In genomic region chr12:44507471-44507870, GRCh38 we compare ENCODE assay signal across 18 cellular contexts.
"Had no signal": no experiment of that assay in that cellular context is flagged by ENCODE, and none has a peak within 500 bp of the region (broad histone marks: within the 10 kb centered on the region; RNA-seq: fewer than 3 reads in every experiment).

No MANE protein-coding gene starts in this region.

- H3K4me3 ChIP-seq: esophagus squamous epithelium, hepatocyte, neural progenitor cell, prostate gland, right atrium auricular region, tibial artery had no signal

- H3K27me3 ChIP-seq: brain microvascular endothelial cell, esophagus squamous epithelium, hepatocyte, neural progenitor cell, right atrium auricular region, tibial artery had no signal

- ATAC-seq: activated CD4-positive, CD25-positive, alpha-beta regulatory T cell treated with anti-CD3 and anti-CD28 coated beads, Interleukin-2, amount 50 U/mL, for 24 hours; activated CD8-positive, alpha-beta T cell treated with anti-CD3 and anti-CD28 coated beads, Interleukin-2, amount 10 ng/mL, durations not matched to agents 7 days and 5 days had no signal

- DNase-seq: activated CD4-positive, alpha-beta T cell treated with anti-CD3 and anti-CD28 coated beads, Interleukin-2, amount 10 ng/mL, durations not matched to agents 7 days and 5 days; activated CD8-positive, alpha-beta T cell treated with anti-CD3 and anti-CD28 coated beads, Interleukin-2, amount 10 ng/mL, durations not matched to agents 7 days and 5 days; activated naive CD4-positive, alpha-beta T cell treated with Interleukin-2 at 50 U/mL for 16 hours; activated naive CD8-positive, alpha-beta T cell treated with anti-CD3 and anti-CD28 coated beads, Interleukin-2, amount 10 ng/mL, durations not matched to agents 7 days and 5 days; activated T-cell treated with anti-CD3 and anti-CD28 coated beads, Interleukin-2, amount 50 U/mL, for 24 hours; amygdala; brain microvascular endothelial cell; effector memory CD4-positive, alpha-beta T cell; esophagus squamous epithelium; stimulated activated CD4-positive, alpha-beta T cell treated with anti-CD3 and anti-CD28 coated beads, Interleukin-12 subunit alpha, Interleukin-12 subunit beta, amount 100 ng/mL, for 4 hours; stimulated activated CD4-positive, alpha-beta T cell treated with anti-CD3 and anti-CD28 coated beads, Interleukin-1b, Interleukin-23, amount 100 ng/mL, for 48 hours; stimulated activated naive CD4-positive, alpha-beta T cell treated with Interleukin-2 at 50 U/mL for 16 hours; tibial artery had no signal

- H3K4me1 ChIP-seq: esophagus squamous epithelium, prostate gland, tibial artery had no signal

- H3K4me2 ChIP-seq: hepatocyte, neural progenitor cell had no signal

- H3K9me3 ChIP-seq: esophagus squamous epithelium, prostate gland, right atrium auricular region, tibial artery had no signal

- H3K36me3 ChIP-seq: brain microvascular endothelial cell, esophagus squamous epithelium, neural progenitor cell, prostate gland, right atrium auricular region, tibial artery had no signal

- H3K9ac ChIP-seq: neural progenitor cell had no signal

- H3K27ac ChIP-seq: brain microvascular endothelial cell, esophagus squamous epithelium, hepatocyte, neural progenitor cell, prostate gland, right atrium auricular region, tibial artery had no signal
